27 cellular contexts compared by ENCODE assay signal in the genomic region with DNA sequence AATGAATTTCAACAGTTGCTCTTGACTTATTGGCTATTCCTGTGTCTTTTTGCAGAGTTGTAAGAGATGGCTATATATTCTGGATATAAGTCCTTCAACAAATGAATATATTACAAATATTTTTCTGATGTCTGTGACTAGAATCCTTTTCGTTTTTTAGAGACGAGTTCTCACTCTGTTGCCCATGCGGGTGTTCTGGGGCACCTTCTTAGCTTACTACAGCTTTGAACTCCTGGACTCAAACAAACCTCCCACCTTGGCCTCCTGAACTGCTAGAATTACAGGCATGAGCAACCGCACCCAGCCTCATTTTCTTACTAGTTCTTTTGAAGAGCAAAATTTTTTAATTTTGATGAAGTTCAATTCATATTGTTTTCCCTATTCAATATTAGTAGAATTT.
"Had no signal": no experiment of that assay in that cellular context is flagged by ENCODE, and none has a peak within 500 bp of the region (broad histone marks: within the 10 kb centered on the region; RNA-seq: fewer than 3 reads in every experiment).

No MANE protein-coding gene starts in this region.

- DNase-seq: stimulated activated CD4-positive, alpha-beta T cell treated with anti-CD3 and anti-CD28 coated beads, Interleukin-2, amount 100 ng/mL, for 48 hours; stimulated activated CD4-positive, alpha-beta T cell treated with anti-CD3 and anti-CD28 coated beads, Interleukin-4, amount 100 ng/mL, for 1 hour; stimulated activated CD4-positive, alpha-beta T cell treated with anti-CD3 and anti-CD28 coated beads, Interleukin-4, amount 100 ng/mL, for 24 hours; stimulated activated CD4-positive, alpha-beta T cell treated with anti-CD3 and anti-CD28 coated beads, Interleukin-4, amount 100 ng/mL, for 4 hours; stimulated activated CD8-positive, alpha-beta memory T cell treated with anti-CD3 and anti-CD28 coated beads, Interleukin-4, amount 100 ng/mL, for 48 hours; stimulated activated naive B cell treated with anti-CD40 and anti-IgM and Interleukin-4, amounts not matched to agents 10 μg/mL and 1 μg/mL and 100 μg/mL, for 72 hours; stimulated activated naive CD4-positive, alpha-beta T cell; stimulated activated naive CD4-positive, alpha-beta T cell treated with Interleukin-2 at 50 U/mL for 16 hours; stimulated activated naive CD8-positive, alpha-beta T cell treated with anti-CD3 and anti-CD28 coated beads, Interleukin-15, amount 100 ng/mL, for 72 hours; stimulated activated naive CD8-positive, alpha-beta T cell treated with anti-CD3 and anti-CD28 coated beads, Interleukin-15, Interleukin-2, amounts not matched to agents 100 U/mL and 50 U/mL, for 24 hours; stomach; substantia nigra; testis; thyroid gland; tibial artery; transverse colon; trophoblast cell; upper lobe of left lung; upper lobe of right lung; uterus had no signal

- H3K4me1 ChIP-seq: suprapubic skin, testis, thyroid gland, tibial artery, tibial nerve, transverse colon, upper lobe of left lung, upper lobe of right lung, uterus, vagina had no signal

- H3K36me3 ChIP-seq: stomach, suprapubic skin, thoracic aorta, thyroid gland, tibial artery, tibial nerve, transverse colon, upper lobe of left lung, upper lobe of right lung, uterus, vagina had no signal

- FAIRE-seq: urothelium cell line had no signal

- H3K9me3 ChIP-seq: stomach, suprapubic skin, testis, thoracic aorta, thyroid gland, tibial artery, tibial nerve, transverse colon, upper lobe of left lung, upper lobe of right lung, uterus, vagina had no signal

- H3K27ac ChIP-seq: stomach, suprapubic skin, testis, thoracic aorta, thyroid gland, tibial artery, tibial nerve, transverse colon, upper lobe of left lung, upper lobe of right lung, uterus, vagina had no signal

- H3K4me3 ChIP-seq: stomach, suprapubic skin, testis, thoracic aorta, thyroid gland, tibial artery, tibial nerve, transverse colon, upper lobe of left lung, upper lobe of right lung, uterus, vagina had no signal

- H3K27me3 ChIP-seq: stomach, suprapubic skin, testis, thyroid gland, tibial artery, tibial nerve, transverse colon, upper lobe of left lung, upper lobe of right lung, uterus, vagina had no signal

- ATAC-seq: stimulated activated effector memory CD8-positive, alpha-beta T cell treated with anti-CD3 and anti-CD28 coated beads, Interleukin-12 subunit alpha, Interleukin-12 subunit beta, amount 100 ng/mL, for 72 hours; stimulated activated memory B cell treated with anti-CD40 and anti-IgM and Interleukin-4, amounts not matched to agents 10 μg/mL and 1 μg/mL and 100 μg/mL, for 72 hours; stimulated activated naive B cell treated with anti-CD40 and anti-IgM and Interleukin-4, amounts not matched to agents 10 μg/mL and 1 μg/mL and 100 μg/mL, for 72 hours; stimulated activated naive CD8-positive, alpha-beta T cell treated with anti-CD3 and anti-CD28 coated beads, Interleukin-15, amount 100 ng/mL, for 72 hours; stimulated activated naive CD8-positive, alpha-beta T cell treated with anti-CD3 and anti-CD28 coated beads, Interleukin-15, Interleukin-2, amounts not matched to agents 100 U/mL and 50 U/mL, for 24 hours; upper lobe of right lung had no signal
